Comparison of ENCODE assay signal across 11 cellular contexts in genomic region chr11:5550440-5551095, GRCh38. TPM values are rescaled to one million over a fixed set of nuclear protein-coding genes. Genes with fewer than 3 reads are reported as not detected.
A peak's percentile ranks its signal among the peaks of the same experiment; 100 is the strongest.
DNase-seq lines count a peak whose midpoint lies in the region; ATAC-seq, FAIRE-seq and TF ChIP-seq lines count a peak whose summit lies in the region.
"Had no signal": no experiment of that assay in that cellular context is flagged by ENCODE, and none has a peak within 500 bp of the region (broad histone marks: within the 10 kb centered on the region; RNA-seq: fewer than 3 reads in every experiment).

No MANE protein-coding gene starts in this region.

- no peaks in the 10 kb centered on the region for H3K4me1 Mint-ChIP-seq in activated CD8-positive, alpha-beta memory T cell treated with anti-CD3 and anti-CD28 coated beads, Interleukin-2, amount 10 ng/mL, durations not matched to agents 7 days and 5 days
- H3K4me1 Mint-ChIP-seq: brain had no signal

- no peaks in the 10 kb centered on the region for H3K9me3 ChIP-seq in PC-3 (ENCODE audit: low read length)
- no peaks in the 10 kb centered on the region for H3K9me3 ChIP-seq in keratinocyte (ENCODE audit: control insufficient read depth, low read depth, low read length)

- intact Hi-C loops in PC-3 (cut with micrococcal nuclease), result no loop called here
- intact Hi-C loops in left cardiac atrium (cut with DNase I), result no loop called here

- H3K4me1 ChIP-seq in PC-3 (ENCODE audit: insufficient read depth, low read length), result peaks cover 12% of the 10 kb centered on the region
- H3K4me1 ChIP-seq in keratinocyte (ENCODE audit: control insufficient read depth, extremely low read depth, insufficient read depth, low read length), result peaks cover 13% of the 10 kb centered on the region

- no peak overlapping the region for H3K9ac ChIP-seq in PC-3 (ENCODE audit: low read length)
- H3K9ac ChIP-seq in keratinocyte (ENCODE audit: control insufficient read depth, extremely low read depth, insufficient read depth, low read length), result no peak overlapping the region

- peaks cover 14% of the 10 kb centered on the region for H3K27me3 Mint-ChIP-seq in activated CD8-positive, alpha-beta memory T cell treated with anti-CD3 and anti-CD28 coated beads, Interleukin-2, amount 10 ng/mL, durations not matched to agents 7 days and 5 days
- H3K27me3 Mint-ChIP-seq: brain had no signal

- no peak overlapping the region for H3K4me3 Mint-ChIP-seq in activated CD8-positive, alpha-beta memory T cell treated with anti-CD3 and anti-CD28 coated beads, Interleukin-2, amount 10 ng/mL, durations not matched to agents 7 days and 5 days
- H3K4me3 Mint-ChIP-seq: brain had no signal

- no peaks in the 10 kb centered on the region for H3F3A ChIP-seq in PC-3 (ENCODE audit: low read length, unreplicated experiment)

- H3K4me3 ChIP-seq in PC-3 (ENCODE audit: low read length) (no peak overlapping the region), keratinocyte (ENCODE audit: control insufficient read depth in 2 of 3, extremely low read depth in 1 of 3, insufficient read depth in 2 of 3, low read depth in 1 of 3, low read length in 3 of 3) (no peak overlapping the region)

- DNase-seq in PC-3, result peak; percentile 80
- peak; percentile 28 for DNase-seq in keratinocyte (ENCODE audit: low read depth, low spot score)
- DNase-seq in left cardiac atrium, result no peak
- no peak for DNase-seq in stimulated activated CD4-positive, alpha-beta T cell treated with anti-CD3 and anti-CD28 coated beads, Interleukin-2, amount 100 ng/mL, for 24 hours
- no peak for DNase-seq in NCI-H1930 (lab: John Stamatoyannopoulos, UW)
- DNase-seq in activated CD8-positive, alpha-beta memory T cell treated with anti-CD3 and anti-CD28 coated beads, Interleukin-2, amount 10 ng/mL, durations not matched to agents 7 days and 5 days, result no peak
- DNase-seq: NCI-H510A, posterior cingulate gyrus had no signal

- H3K79me2 ChIP-seq in PC-3 (ENCODE audit: low read length) (no peaks in the 10 kb centered on the region), keratinocyte (ENCODE audit: control insufficient read depth, insufficient read depth, low read length) (no peaks in the 10 kb centered on the region)

- peak; percentile 20 for FAIRE-seq in keratinocyte (lab: Jason Lieb, UNC)

- POLR2A ChIA-PET in PC-3 (lab: Charles Lee; ENCODE audit: unreplicated experiment), result no interaction called here

- H3K4me2 ChIP-seq in PC-3 (ENCODE audit: low read length) (peak overlapping the region; percentile 61), keratinocyte (ENCODE audit: control insufficient read depth, extremely low read depth, insufficient read depth, low read depth, low read length) (peak overlapping the region; percentile 31)

- no peak overlapping the region for H3K27ac Mint-ChIP-seq in activated CD8-positive, alpha-beta memory T cell treated with anti-CD3 and anti-CD28 coated beads, Interleukin-2, amount 10 ng/mL, durations not matched to agents 7 days and 5 days
- H3K27ac Mint-ChIP-seq: brain had no signal

- H3K27me3 ChIP-seq in PC-3 (ENCODE audit: low read length), result no peaks in the 10 kb centered on the region
- no peaks in the 10 kb centered on the region for H3K27me3 ChIP-seq in keratinocyte (ENCODE audit: control insufficient read depth, extremely low read depth, insufficient read depth, low read length)

- H2AFZ ChIP-seq in PC-3 (ENCODE audit: low read length) (no peak overlapping the region), keratinocyte (ENCODE audit: control insufficient read depth, low read length) (no peak overlapping the region)

- ATAC-seq in GM18499 (IDR thresholded peaks at IDR 0.05; ENCODE audit: insufficient read depth, unreplicated experiment), result peak; percentile 87
- ATAC-seq in HG02588 (IDR thresholded peaks at IDR 0.05; ENCODE audit: unreplicated experiment), result peak; percentile 72
- ATAC-seq in PC-3, result peak; percentile 92
- no peak for ATAC-seq in left cardiac atrium
- ATAC-seq in activated CD8-positive, alpha-beta memory T cell treated with anti-CD3 and anti-CD28 coated beads, Interleukin-2, amount 10 ng/mL, durations not matched to agents 7 days and 5 days, result no peak

- H3K36me3 Mint-ChIP-seq in activated CD8-positive, alpha-beta memory T cell treated with anti-CD3 and anti-CD28 coated beads, Interleukin-2, amount 10 ng/mL, durations not matched to agents 7 days and 5 days, result no peaks in the 10 kb centered on the region
- H3K36me3 Mint-ChIP-seq: brain had no signal

- CTCF ChIA-PET in PC-3 (lab: Charles Lee), result no interaction called here
- CTCF ChIA-PET in activated CD8-positive, alpha-beta memory T cell treated with anti-CD3 and anti-CD28 coated beads, Interleukin-2, amount 10 ng/mL, durations not matched to agents 7 days and 5 days (lab: Charles Lee), result no interaction called here

- H3K36me3 ChIP-seq in PC-3 (ENCODE audit: low read depth, low read length), result no peaks in the 10 kb centered on the region
- H3K36me3 ChIP-seq in keratinocyte (ENCODE audit: control insufficient read depth in 2 of 2, extremely low read depth in 1 of 2, insufficient read depth in 2 of 2, low read length in 2 of 2), result no peaks in the 10 kb centered on the region

- dilution Hi-C loops in keratinocyte (cut with MboI; ENCODE audit: extremely low pct_ligation_motif_present, low sequenced_read_pairs), result no loop called here

- BruUV-seq in PC-3 (replicated peaks; lab: Mats Ljungman, UMichigan), result no TSS peak

- H4K20me1 ChIP-seq in PC-3 (ENCODE audit: low read length) (no peaks in the 10 kb centered on the region), keratinocyte (ENCODE audit: control insufficient read depth, extremely low read depth, insufficient read depth, low read length) (no peaks in the 10 kb centered on the region)

- H3K27ac ChIP-seq in PC-3 (ENCODE audit: low read length) (no peak overlapping the region), keratinocyte (ENCODE audit: control insufficient read depth, insufficient read depth, low read length) (peak overlapping the region; percentile 22)

- no peaks in the 10 kb centered on the region for H3K9me2 ChIP-seq in PC-3 (replicated peaks; ENCODE audit: low read length)

- no peak for TF ChIP-seq CTCF in PC-3 (conservative IDR thresholded peaks at IDR 0.05; ENCODE audit: low read depth, low read length)
- TF ChIP-seq CTCF in keratinocyte (optimal IDR thresholded peaks at IDR 0.05 in 1 of 3, IDR thresholded peaks at IDR 0.05 in 1 of 3, conservative IDR thresholded peaks at IDR 0.05 in 1 of 3; ENCODE audit: extremely low read depth in 1 of 3, insufficient read depth in 2 of 3, low read length in 3 of 3), result no peak

- no peaks in the 10 kb centered on the region for H3K9me3 Mint-ChIP-seq in activated CD8-positive, alpha-beta memory T cell treated with anti-CD3 and anti-CD28 coated beads, Interleukin-2, amount 10 ng/mL, durations not matched to agents 7 days and 5 days (ENCODE audit: low read depth)
- H3K9me3 Mint-ChIP-seq: brain had no signal

- no peaks in the 10 kb centered on the region for H3K9me1 ChIP-seq in keratinocyte (ENCODE audit: control insufficient read depth, extremely low read depth, insufficient read depth, low read length)

RNA-seq across cellular contexts. Expression of gene OR52H1, which starts 2.2 kb away (rescaled TPM):
- not detected in 2 replicates for total RNA-seq in PC-3 (2014; rRNA removed)
- polyA plus RNA-seq in keratinocyte, result 0.15 TPM in 1 of 3 replicates, not detected in the others
- polyA plus RNA-seq in keratinocyte (2011; ENCODE audit: low read depth), result not detected
- not detected in 2 replicates for polyA plus RNA-seq in keratinocyte (2011; cell fraction: cytosol; rRNA removed)
- polyA plus RNA-seq in keratinocyte (2011; cell fraction: nucleus; rRNA removed), result 0.19 and 0.41 TPM in 2 replicates
- polyA plus RNA-seq in keratinocyte (2012; ENCODE audit: low replicate concordance), result not detected in 2 replicates
- 0.56 to 3.1 TPM (median 2.0 TPM) in 3 replicates for polyA minus RNA-seq in keratinocyte
- polyA minus RNA-seq in keratinocyte (2011; cell fraction: cytosol; rRNA and poly(A)+ RNA removed), result not detected
- 0.74 and 1.8 TPM in 2 replicates for polyA minus RNA-seq in keratinocyte (2011; cell fraction: nucleus; rRNA and poly(A)+ RNA removed)
- total RNA-seq in left cardiac atrium, result not detected
- not detected for total RNA-seq in activated CD8-positive, alpha-beta memory T cell treated with anti-CD3 and anti-CD28 coated beads, Interleukin-2, amount 10 ng/mL, durations not matched to agents 7 days and 5 days

RNA-seq across cellular contexts. Expression of gene OR52B6, which starts 30.1 kb away (rescaled TPM):
- total RNA-seq in PC-3 (2014; rRNA removed) (not detected in 2 replicates), left cardiac atrium (not detected)
- not detected in 3 replicates for polyA plus RNA-seq in keratinocyte
- not detected for polyA plus RNA-seq in keratinocyte (2011; ENCODE audit: low read depth)
- not detected in 2 replicates for polyA plus RNA-seq in keratinocyte (2011; cell fraction: cytosol; rRNA removed)
- polyA plus RNA-seq in keratinocyte (2011; cell fraction: nucleus; rRNA removed), result not detected in 2 replicates
- 0.17 TPM in 1 of 2 replicates, not detected in the other for polyA plus RNA-seq in keratinocyte (2012; ENCODE audit: low replicate concordance)
- not detected in 3 replicates for polyA minus RNA-seq in keratinocyte
- not detected for polyA minus RNA-seq in keratinocyte (2011; cell fraction: cytosol; rRNA and poly(A)+ RNA removed)
- not detected in 2 replicates for polyA minus RNA-seq in keratinocyte (2011; cell fraction: nucleus; rRNA and poly(A)+ RNA removed)
- total RNA-seq in activated CD8-positive, alpha-beta memory T cell treated with anti-CD3 and anti-CD28 coated beads, Interleukin-2, amount 10 ng/mL, durations not matched to agents 7 days and 5 days, result not detected

RNA-seq across cellular contexts. Expression of gene UBQLNL, which starts 34.1 kb away (rescaled TPM):
- total RNA-seq in PC-3 (2014; rRNA removed) (not detected in 2 replicates), left cardiac atrium (under 1 TPM; 0.12 to 0.16 TPM)
- 0.08 to 0.48 TPM (median 0.12 TPM) in 3 replicates for polyA plus RNA-seq in keratinocyte
- not detected for polyA plus RNA-seq in keratinocyte (2011; ENCODE audit: low read depth)
- polyA plus RNA-seq in keratinocyte (2011; cell fraction: cytosol; rRNA removed), result 0.03 TPM in 1 of 2 replicates, not detected in the other
- polyA plus RNA-seq in keratinocyte (2011; cell fraction: nucleus; rRNA removed), result 1.4 and 1.7 TPM in 2 replicates
- polyA plus RNA-seq in keratinocyte (2012; ENCODE audit: low replicate concordance), result 0.24 TPM in 1 of 2 replicates, not detected in the other
- 0.23 to 0.26 TPM in 2 of 3 replicates, not detected in the other for polyA minus RNA-seq in keratinocyte
- polyA minus RNA-seq in keratinocyte (2011; cell fraction: cytosol; rRNA and poly(A)+ RNA removed), result not detected
- 0.31 and 0.32 TPM in 2 replicates for polyA minus RNA-seq in keratinocyte (2011; cell fraction: nucleus; rRNA and poly(A)+ RNA removed)
- total RNA-seq in activated CD8-positive, alpha-beta memory T cell treated with anti-CD3 and anti-CD28 coated beads, Interleukin-2, amount 10 ng/mL, durations not matched to agents 7 days and 5 days, result under 1 TPM; 0.19 to 0.55 TPM

RNA-seq across cellular contexts. Expression of gene UBQLN3, which starts 40.8 kb away (rescaled TPM):
- not detected in 2 replicates for total RNA-seq in PC-3 (2014; rRNA removed)
- polyA plus RNA-seq in keratinocyte, result not detected in 3 replicates
- not detected for polyA plus RNA-seq in keratinocyte (2011; ENCODE audit: low read depth)
- polyA plus RNA-seq in keratinocyte (2011; cell fraction: cytosol; rRNA removed), result not detected in 2 replicates
- polyA plus RNA-seq in keratinocyte (2011; cell fraction: nucleus; rRNA removed), result 0.05 TPM in 1 of 2 replicates, not detected in the other
- polyA plus RNA-seq in keratinocyte (2012; ENCODE audit: low replicate concordance), result not detected in 2 replicates
- polyA minus RNA-seq in keratinocyte, result 0.07 TPM in 1 of 3 replicates, not detected in the others
- polyA minus RNA-seq in keratinocyte (2011; cell fraction: cytosol; rRNA and poly(A)+ RNA removed), result not detected
- polyA minus RNA-seq in keratinocyte (2011; cell fraction: nucleus; rRNA and poly(A)+ RNA removed), result 0.21 TPM in 1 of 2 replicates, not detected in the other
- total RNA-seq in left cardiac atrium, result under 1 TPM; 0.13 to 0.15 TPM
- total RNA-seq in activated CD8-positive, alpha-beta memory T cell treated with anti-CD3 and anti-CD28 coated beads, Interleukin-2, amount 10 ng/mL, durations not matched to agents 7 days and 5 days, result under 1 TPM in 1 of 2 experiments, not detected in 1; 0.12 TPM

RNA-seq across cellular contexts. Expression of gene TRIM6, which starts 45.9 kb away (rescaled TPM):
- total RNA-seq in PC-3 (2014; rRNA removed), result 10.1 and 12.6 TPM in 2 replicates
- polyA plus RNA-seq in keratinocyte, result 3.9 to 5.2 TPM (median 4.5 TPM) in 3 replicates
- polyA plus RNA-seq in keratinocyte (2011; ENCODE audit: low read depth), result not detected
- 2.4 and 3.5 TPM in 2 replicates for polyA plus RNA-seq in keratinocyte (2011; cell fraction: cytosol; rRNA removed)
- 3.9 and 6.1 TPM in 2 replicates for polyA plus RNA-seq in keratinocyte (2011; cell fraction: nucleus; rRNA removed)
- 0.61 and 3.2 TPM in 2 replicates for polyA plus RNA-seq in keratinocyte (2012; ENCODE audit: low replicate concordance)
- polyA minus RNA-seq in keratinocyte, result 1.7 to 3.9 TPM (median 1.9 TPM) in 3 replicates
- polyA minus RNA-seq in keratinocyte (2011; cell fraction: cytosol; rRNA and poly(A)+ RNA removed), result 1.3 TPM
- polyA minus RNA-seq in keratinocyte (2011; cell fraction: nucleus; rRNA and poly(A)+ RNA removed), result 1.4 and 3.2 TPM in 2 replicates
- total RNA-seq in left cardiac atrium, result 1 to 10 TPM; 1.1 to 1.2 TPM
- 1 to 10 TPM in 1 of 2 experiments, under 1 TPM in 1; 0.37 to 1.5 TPM for total RNA-seq in activated CD8-positive, alpha-beta memory T cell treated with anti-CD3 and anti-CD28 coated beads, Interleukin-2, amount 10 ng/mL, durations not matched to agents 7 days and 5 days

Comparison
In these comparisons a context has a peak if more than half of its experiments do, and no peak if none do; other contexts are left out.
1. ATAC-seq: peak in GM18499 (single experiment), HG02588 (single experiment) and PC-3 (single experiment); none in left cardiac atrium (0 of 2) and activated CD8-positive, alpha-beta memory T cell treated with anti-CD3 and anti-CD28 coated beads, Interleukin-2, amount 10 ng/mL, durations not matched to agents 7 days and 5 days (single experiment).
2. DNase-seq: peak in PC-3 (single experiment) and keratinocyte (single experiment); none in left cardiac atrium (single experiment), stimulated activated CD4-positive, alpha-beta T cell treated with anti-CD3 and anti-CD28 coated beads, Interleukin-2, amount 100 ng/mL, for 24 hours (0 of 2), NCI-H1930 (0 of 2) and activated CD8-positive, alpha-beta memory T cell treated with anti-CD3 and anti-CD28 coated beads, Interleukin-2, amount 10 ng/mL, durations not matched to agents 7 days and 5 days (single experiment).